10 cellular contexts compared by ENCODE assay signal in genomic region chr1:68600049-68600661, GRCh38.
DNase-seq lines count a peak whose midpoint lies in the region; ATAC-seq, FAIRE-seq and TF ChIP-seq lines count a peak whose summit lies in the region.
"Had no signal": no experiment of that assay in that cellular context is flagged by ENCODE, and none has a peak within 500 bp of the region (broad histone marks: within the 10 kb centered on the region; RNA-seq: fewer than 3 reads in every experiment).

No MANE protein-coding gene starts in this region.

- POLR2A ChIA-PET in A673 (lab: Charles Lee; ENCODE audit: low non-redundant PET) (no interaction called here), RWPE1 (lab: Yijun Ruan, JAX; ENCODE audit: low non-redundant PET) (no interaction called here)

- no peaks in the 10 kb centered on the region for H3K79me2 ChIP-seq in hepatocyte

- intact Hi-C loops in A673 (cut with micrococcal nuclease; ENCODE audit: unreplicated experiment), result loop anchor here (10.0 kb wide), 1 partner anchor 1135 kb away; no protein-coding TSS in a partner anchor

- H3K4me3 ChIP-seq in A673 (ENCODE audit: low read depth, low read length, poor library complexity, severe bottlenecking) (no peak overlapping the region), hepatocyte (no peak overlapping the region)

- no peaks in the 10 kb centered on the region for H3K9me2 ChIP-seq in hepatocyte (replicated peaks; ENCODE audit: insufficient read depth)

- peaks cover 0 to 13% of the 10 kb centered on the region in 2 donors for H3K36me3 Mint-ChIP-seq in activated naive CD4-positive, alpha-beta T cell treated with anti-CD3 and anti-CD28 coated beads, Interleukin-2, amount 50 U/mL, for 72 hours
- H3K36me3 Mint-ChIP-seq: naive B cell had no signal

- H3K9me3 ChIP-seq in A673 (ENCODE audit: low read depth, low read length, poor library complexity, severe bottlenecking) (no peaks in the 10 kb centered on the region), hepatocyte (ENCODE audit: low read depth) (no peaks in the 10 kb centered on the region)

- peaks cover 12 to 16% of the 10 kb centered on the region in 2 donors for H3K9me3 Mint-ChIP-seq in activated naive CD4-positive, alpha-beta T cell treated with anti-CD3 and anti-CD28 coated beads, Interleukin-2, amount 50 U/mL, for 72 hours
- H3K9me3 Mint-ChIP-seq: activated B cell treated with CpG ODN at 0.5 μM for 24 hours, naive B cell had no signal

- no peak overlapping the region for H2AFZ ChIP-seq in hepatocyte

- no TSS peak for BruUV-seq in A673 (replicated peaks; lab: Mats Ljungman, UMichigan)

- no peaks in the 10 kb centered on the region for H4K20me1 ChIP-seq in hepatocyte (ENCODE audit: insufficient read depth, poor library complexity, severe bottlenecking)

- H3K27me3 ChIP-seq in A673 (replicated peaks; ENCODE audit: insufficient read depth, low read depth, low read length, poor library complexity), result no peaks in the 10 kb centered on the region
- H3K27me3 ChIP-seq in hepatocyte, result no peaks in the 10 kb centered on the region

- no peak overlapping the region for H3K4me2 ChIP-seq in hepatocyte

- no peak overlapping the region for H3K27ac Mint-ChIP-seq in activated naive CD4-positive, alpha-beta T cell treated with anti-CD3 and anti-CD28 coated beads, Interleukin-2, amount 50 U/mL, for 72 hours
- H3K27ac Mint-ChIP-seq: activated B cell treated with CpG ODN at 0.5 μM for 24 hours, naive B cell had no signal

- DNase-seq in A673 (ENCODE audit: low spot score) (peak; percentile 26), GM19239 (ENCODE audit: insufficient read length, low spot score) (no peak), RWPE1 (ENCODE audit: low spot score) (peak; percentile 12), hepatocyte (ENCODE audit: low spot score) (no peak), inferior parietal cortex (ENCODE audit: extremely low spot score) (no peak)
- DNase-seq in activated naive CD4-positive, alpha-beta T cell treated with anti-CD3 and anti-CD28 coated beads, Interleukin-2, amount 50 U/mL, for 72 hours (ENCODE audit: low spot score in 2 of 2), result no peak
- DNase-seq: activated B cell treated with CpG ODN at 0.5 μM for 24 hours, naive B cell had no signal

- peak; percentile 62 for FAIRE-seq in GM19239 (lab: Jason Lieb, UNC)

- H3K4me1 ChIP-seq in A673 (ENCODE audit: insufficient read depth, low read length, poor library complexity, severe bottlenecking), result no peaks in the 10 kb centered on the region
- no peaks in the 10 kb centered on the region for H3K4me1 ChIP-seq in hepatocyte (ENCODE audit: insufficient read depth)

- H3K36me3 ChIP-seq in A673 (ENCODE audit: insufficient read depth, low read length, poor library complexity, severe bottlenecking) (no peaks in the 10 kb centered on the region), hepatocyte (replicated peaks; ENCODE audit: insufficient read depth, low read depth) (no peaks in the 10 kb centered on the region)

- TF ChIP-seq CTCF in A673 (conservative IDR thresholded peaks at IDR 0.05; ENCODE audit: low read depth, low read length), result peak; percentile 76
- TF ChIP-seq CTCF in RWPE1 (conservative IDR thresholded peaks at IDR 0.05; ENCODE audit: low read depth), result peak; percentile 23
- TF ChIP-seq CTCF in hepatocyte (IDR thresholded peaks at IDR 0.05; ENCODE audit: poor library complexity), result peak; percentile 39

- no peak for ATAC-seq in activated naive CD4-positive, alpha-beta T cell treated with anti-CD3 and anti-CD28 coated beads, Interleukin-2, amount 50 U/mL, for 72 hours
- no peak for ATAC-seq in HG03196 (IDR thresholded peaks at IDR 0.05; ENCODE audit: unreplicated experiment)
- ATAC-seq in GM19324 (IDR thresholded peaks at IDR 0.05; ENCODE audit: low FRiP score, unreplicated experiment), result no peak

- H3K27ac ChIP-seq in A673 (ENCODE audit: low read depth, low read length, poor library complexity, severe bottlenecking), result no peak overlapping the region
- no peak overlapping the region for H3K27ac ChIP-seq in RWPE1
- H3K27ac ChIP-seq in hepatocyte, result no peak overlapping the region

- WGBS in hepatocyte (ENCODE audit: low lambda C conversion rate, missing lambda C conversion rate), result 67% methylated on average over 5 of the region's 5 CpGs

- CTCF ChIA-PET in A673 (lab: Charles Lee), result interaction anchor here (0.6 to 0.7 kb wide), 2 partner anchors 580 to 979 kb away, joined by 5 to 15 read pairs; no protein-coding TSS in a partner anchor
- CTCF ChIA-PET in RWPE1 (lab: Yijun Ruan, JAX), result interaction anchor here (0.6 kb wide), 3 partner anchors 93 to 653 kb away, joined by 3 to 6 read pairs (median 3); no protein-coding TSS in a partner anchor

Comparison
In these comparisons a context has a peak if more than half of its experiments do, and no peak if none do; other contexts are left out.
1. DNase-seq: peak in A673 (single experiment) and RWPE1 (single experiment); none in GM19239 (single experiment), hepatocyte (single experiment), inferior parietal cortex (single experiment) and activated naive CD4-positive, alpha-beta T cell treated with anti-CD3 and anti-CD28 coated beads, Interleukin-2, amount 50 U/mL, for 72 hours (0 of 2).
2. CTCF ChIP-seq: peak in every context shown above with its lines; median percentile 76 in A673; 39 in hepatocyte; 23 in RWPE1.